8 cellular contexts compared by ENCODE assay signal in the genomic region with DNA sequence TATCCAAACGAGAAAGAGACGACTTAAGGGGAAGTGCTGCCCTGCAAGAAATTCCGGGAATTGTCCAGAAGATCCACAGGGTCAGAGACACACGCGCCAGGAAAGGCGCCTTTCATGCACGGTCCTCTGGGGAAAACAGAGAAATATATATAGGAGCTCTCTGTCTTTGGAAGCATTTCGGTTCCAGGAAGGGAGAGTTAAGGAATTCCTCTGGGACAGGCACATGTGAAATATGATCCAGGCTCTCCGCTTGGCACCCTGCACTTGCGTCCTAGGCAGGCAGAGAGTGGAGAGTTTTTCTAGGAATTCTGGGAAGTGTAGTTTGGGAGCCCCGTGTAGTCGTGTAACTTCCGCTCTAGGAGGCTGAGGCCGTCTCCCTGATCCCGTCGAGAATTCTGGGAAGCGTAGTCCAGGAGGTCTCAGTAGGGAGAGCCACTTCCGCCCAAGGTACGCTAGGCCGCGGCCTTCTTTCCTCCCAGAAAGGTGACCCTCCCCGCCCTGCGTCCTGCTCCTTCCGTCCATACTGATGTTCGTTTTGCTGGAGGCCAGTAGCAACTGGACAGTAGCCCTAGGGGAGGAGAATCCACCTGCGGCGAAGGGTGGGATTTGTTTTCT.
DNase-seq lines count a peak whose midpoint lies in the region; FAIRE-seq and TF ChIP-seq lines count a peak whose summit lies in the region.
"Not testable (repeated sequence)": the region's sequence is repeated elsewhere in the genome, so short reads cannot be mapped to it uniquely, and the experiment has no call there.

No MANE protein-coding gene starts in this region.

- in situ Hi-C loops in transverse colon (cut with MboI; ENCODE audit: low pct_ligation_motif_present in 1 of 4, low pct_unique_long_range_greater_than_20kb in 1 of 4, low sequenced_read_pairs in 3 of 4) = not testable (repeated sequence)

- intact Hi-C loops in ovary (cut with DNase I); transverse colon (cut with DNase I; ENCODE audit: low total_unique reads): not testable (repeated sequence)

- TF ChIP-seq POLR2A in ovary (IDR thresholded peaks at IDR 0.05) = not testable (repeated sequence)
- TF ChIP-seq POLR2A in transverse colon (IDR thresholded peaks at IDR 0.05) = peak; percentile 32

- H3K9me3 ChIP-seq in ovary, transverse colon: not testable (repeated sequence)

- H3K4me3 ChIP-seq in fibroblast of villous mesenchyme (ENCODE audit: low read depth, low read length) = peak overlapping the region; percentile 21
- peak overlapping the region; percentile 32 for H3K4me3 ChIP-seq in ovary
- peak overlapping the region in 3 of 4 donors; percentile 26 to 58 (median 36) for H3K4me3 ChIP-seq in transverse colon

- not testable (repeated sequence) for H3K4me1 ChIP-seq in ovary (ENCODE audit: insufficient read depth); transverse colon

- not testable (repeated sequence) for H3K27ac ChIP-seq in ovary
- peak overlapping the region; percentile 67 to 82 (median 73) for H3K27ac ChIP-seq in transverse colon

- not testable (repeated sequence) for FAIRE-seq in RCC 7860 (lab: Jason Lieb, UNC)

- TF ChIP-seq EP300 in ovary (IDR thresholded peaks at IDR 0.05); transverse colon (IDR thresholded peaks at IDR 0.05; ENCODE audit: low read depth): not testable (repeated sequence)

- H3K36me3 ChIP-seq in ovary, transverse colon: not testable (repeated sequence)

- TF ChIP-seq CTCF in fibroblast of villous mesenchyme (IDR thresholded peaks at IDR 0.05; ENCODE audit: insufficient read depth, low read depth, low read length); ovary (IDR thresholded peaks at IDR 0.05); transverse colon (IDR thresholded peaks at IDR 0.05): not testable (repeated sequence)

- peak; percentile 29 for DNase-seq in DMS153 treated with DMSO at 0.1 percent for 48 hours (lab: John Stamatoyannopoulos, UW; ENCODE audit: unreplicated experiment)
- peak in 2 of 3 experiments; percentile 53 to 60 for DNase-seq in NCI-H1417 (lab: John Stamatoyannopoulos, UW)
- peak; percentile 69 for DNase-seq in RCC 7860 (ENCODE audit: low spot score)
- DNase-seq in brain pericyte (ENCODE audit: low read depth, low spot score) = peak; percentile 3
- peak; percentile 29 for DNase-seq in fibroblast of villous mesenchyme (ENCODE audit: low read depth)
- DNase-seq in kidney tubule cell (ENCODE audit: low spot score) = peak; percentile 81
- DNase-seq in ovary = peak; percentile 43 to 78 (median 46)
- DNase-seq in transverse colon = peak; percentile 29

- 18 to 43% (median 21%) methylated on average over 27 of the region's 27 CpGs for WGBS in ovary, 3 donors
- WGBS in transverse colon (ENCODE audit: low coverage in 1 of 2), 2 donors = 19 to 54% methylated on average over 10 to 27 of the region's 27 CpGs

- not testable (repeated sequence) for H3K27me3 ChIP-seq in ovary, transverse colon

Comparison
In these comparisons a context has a peak if more than half of its experiments do, and no peak if none do; other contexts are left out.
1. DNase-seq: peak in every context shown above with its lines; median percentile 81 in kidney tubule cell; 69 in RCC 7860; 56 in NCI-H1417; 46 in ovary; 29 in DMS153 treated with DMSO at 0.1 percent for 48 hours; 29 in fibroblast of villous mesenchyme; 29 in transverse colon; 3 in brain pericyte.